10 cellular contexts compared by ENCODE assay signal in the genomic region with DNA sequence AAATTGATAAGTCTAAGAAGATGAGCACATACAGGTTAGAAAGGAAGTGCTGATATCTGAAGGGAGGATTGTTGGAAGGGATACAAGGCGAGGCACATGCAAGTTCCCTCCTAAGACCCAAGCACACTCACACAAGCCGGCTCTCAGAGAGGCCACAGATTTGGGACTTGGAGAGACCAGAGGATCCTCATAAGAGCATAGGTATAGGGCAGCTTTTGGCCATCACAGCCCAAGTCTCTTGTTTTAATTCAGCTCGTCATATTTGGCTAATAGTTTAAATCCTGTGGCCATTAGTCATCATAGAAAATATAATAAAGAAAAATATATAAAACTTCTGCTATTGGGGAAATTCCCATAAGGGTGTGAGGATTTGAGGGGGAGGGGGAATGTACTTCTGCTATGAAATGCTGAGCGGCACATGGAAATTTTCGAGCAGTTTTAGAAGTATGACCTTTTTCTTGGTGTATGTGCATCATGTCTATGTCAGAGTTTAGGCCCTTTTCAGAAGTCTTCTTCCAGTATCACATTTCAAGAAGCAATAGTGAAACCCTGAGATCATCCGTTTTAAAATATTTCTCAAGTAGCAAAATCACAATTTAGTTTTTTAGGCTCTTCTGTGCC.
DNase-seq lines count a peak whose midpoint lies in the region; ATAC-seq, FAIRE-seq and TF ChIP-seq lines count a peak whose summit lies in the region.
"Had no signal": no experiment of that assay in that cellular context is flagged by ENCODE, and none has a peak within 500 bp of the region (broad histone marks: within the 10 kb centered on the region; RNA-seq: fewer than 3 reads in every experiment).

No MANE protein-coding gene starts in this region.

- CTCF ChIA-PET in SK-N-SH (lab: Yijun Ruan, JAX), result interaction anchor here (1.2 kb wide), 1 partner anchor 21 kb away, joined by 3 read pairs; no protein-coding TSS in a partner anchor
- CTCF ChIA-PET in naive thymus-derived CD4-positive, alpha-beta T cell (lab: Charles Lee), result no interaction called here

- H3K4me1 ChIP-seq in SK-N-SH (ENCODE audit: control insufficient read depth in 1 of 2, insufficient read depth in 2 of 2, low read depth in 1 of 2, low read length in 1 of 2), result no peaks in the 10 kb centered on the region
- peaks cover 27 to 44% of the 10 kb centered on the region in 2 donors for H3K4me1 ChIP-seq in naive thymus-derived CD4-positive, alpha-beta T cell (ENCODE audit: control insufficient read depth in 2 of 2, insufficient read depth in 2 of 2, low read length in 2 of 2)
- H3K4me1 ChIP-seq: tibial nerve had no signal

- H3K4me2 ChIP-seq in SK-N-SH, result no peak overlapping the region

- POLR2A ChIA-PET in SK-N-SH (lab: Yijun Ruan, JAX), result no interaction called here
- POLR2A ChIA-PET in naive thymus-derived CD4-positive, alpha-beta T cell (lab: Charles Lee), result interaction anchor here (0.6 to 2.3 kb wide), 9 partner anchors 10 to 409 kb away, joined by 3 to 11 read pairs (median 4); a partner anchor contains a TSS

- no peak overlapping the region for H3K4me3 ChIP-seq in SK-N-SH (ENCODE audit: low read depth in 2 of 2, low read length in 1 of 2)
- no peak overlapping the region for H3K4me3 ChIP-seq in naive thymus-derived CD4-positive, alpha-beta T cell (ENCODE audit: low read length)
- H3K4me3 ChIP-seq: tibial nerve had no signal

- DNase-seq in SK-N-SH (no peak), AG08395 (ENCODE audit: low spot score) (no peak), NCI-H2029 (lab: John Stamatoyannopoulos, UW) (no peak), HTR-8/SVneo (ENCODE audit: insufficient read length, low spot score) (no peak)
- DNase-seq in naive thymus-derived CD4-positive, alpha-beta T cell, result peak in 1 of 9 donors; percentile 42

- H3K4me1 Mint-ChIP-seq in naive thymus-derived CD4-positive, alpha-beta T cell, result peaks cover 30 to 86% (median 76%) of the 10 kb centered on the region in 7 donors

- H4K20me1 ChIP-seq in SK-N-SH (ENCODE audit: insufficient read depth), result no peaks in the 10 kb centered on the region

- intact Hi-C loops in naive thymus-derived CD4-positive, alpha-beta T cell (cut with micrococcal nuclease), result loop anchor here (1.0 to 5.0 kb wide), 6 partner anchors 13 to 268 kb away; a partner anchor contains a TSS

- no peak for FAIRE-seq in HTR-8/SVneo (lab: Jason Lieb, UNC)

- H3K9me3 Mint-ChIP-seq in naive thymus-derived CD4-positive, alpha-beta T cell, result peaks cover 0 to 4% (median 0%) of the 10 kb centered on the region in 11 donors

- H3K27me3 ChIP-seq in SK-N-SH (ENCODE audit: insufficient read depth), result no peaks in the 10 kb centered on the region
- no peaks in the 10 kb centered on the region for H3K27me3 ChIP-seq in naive thymus-derived CD4-positive, alpha-beta T cell (ENCODE audit: control insufficient read depth in 2 of 2, insufficient read depth in 2 of 2, low read length in 2 of 2)
- H3K27me3 ChIP-seq: tibial nerve had no signal

- peaks cover 48 to 71% of the 10 kb centered on the region in 2 experiments for H3K36me3 ChIP-seq in SK-N-SH (replicated peaks in 1 of 2; ENCODE audit: control insufficient read depth in 1 of 2, insufficient read depth in 2 of 2, low read length in 1 of 2)
- H3K36me3 ChIP-seq in KOPT-K1 (ENCODE audit: insufficient read depth, low read length), result peaks cover 55% of the 10 kb centered on the region
- H3K36me3 ChIP-seq in naive thymus-derived CD4-positive, alpha-beta T cell (ENCODE audit: control insufficient read depth in 2 of 3, insufficient read depth in 3 of 3, low read length in 3 of 3), result peaks cover 14 to 63% (median 15%) of the 10 kb centered on the region in 3 experiments

- H3K4me3 Mint-ChIP-seq in naive thymus-derived CD4-positive, alpha-beta T cell, result peak overlapping the region; percentile 27 to 86 (median 55)

- peak; percentile 56; the same call in 2 of the 3 replicates for ATAC-seq in SK-N-SH treated with all-trans-retinoic acid at 6 μM for 48 hours
- ATAC-seq in GM21717 (IDR thresholded peaks at IDR 0.05; ENCODE audit: unreplicated experiment), result peak; percentile 57
- ATAC-seq in naive thymus-derived CD4-positive, alpha-beta T cell, result no peak

- H3K79me2 ChIP-seq in SK-N-SH (ENCODE audit: insufficient read depth), result no peaks in the 10 kb centered on the region

- H3K9me2 ChIP-seq in SK-N-SH, result no peaks in the 10 kb centered on the region

- TF ChIP-seq CTCF in SK-N-SH (IDR thresholded peaks at IDR 0.05), result no peak

- H3K27me3 Mint-ChIP-seq in naive thymus-derived CD4-positive, alpha-beta T cell, result no peaks in the 10 kb centered on the region

- H3K27ac ChIP-seq in SK-N-SH (ENCODE audit: low read depth in 2 of 2, low read length in 1 of 2) (no peak overlapping the region; a peak in 1 of 4 replicates), KOPT-K1 (ENCODE audit: low read depth, low read length, poor library complexity, severe bottlenecking) (peak overlapping the region; percentile 58)
- peak overlapping the region; percentile 51 for H3K27ac ChIP-seq in naive thymus-derived CD4-positive, alpha-beta T cell (ENCODE audit: low read depth, low read length)
- H3K27ac ChIP-seq: 22Rv1, tibial nerve had no signal

- H3F3A ChIP-seq in SK-N-SH (replicated peaks; ENCODE audit: insufficient read depth), result no peaks in the 10 kb centered on the region

- 78% methylated on average over 6 of the region's 6 CpGs for WGBS in SK-N-SH (ENCODE audit: low lambda C conversion rate)

- no peak for TF ChIP-seq RAD21 in SK-N-SH (IDR thresholded peaks at IDR 0.05; ENCODE audit: low read length)

- H2AFZ ChIP-seq in SK-N-SH (ENCODE audit: low read depth), result no peak overlapping the region

- no peak for TF ChIP-seq EP300 in SK-N-SH (IDR thresholded peaks at IDR 0.05; ENCODE audit: borderline replicate concordance in 1 of 2, low read depth in 1 of 2, low read length in 1 of 2)

- no peak overlapping the region for H3K9ac ChIP-seq in SK-N-SH

- H3K27ac Mint-ChIP-seq in naive thymus-derived CD4-positive, alpha-beta T cell, result peak overlapping the region; percentile 68 to 94 (median 86)

- peaks cover 22 to 81% (median 69%) of the 10 kb centered on the region in 5 donors for H3K36me3 Mint-ChIP-seq in naive thymus-derived CD4-positive, alpha-beta T cell

- H3K9me3 ChIP-seq in SK-N-SH, result no peaks in the 10 kb centered on the region
- H3K9me3 ChIP-seq in KOPT-K1 (ENCODE audit: insufficient read depth, low read length, poor library complexity, severe bottlenecking), result no peaks in the 10 kb centered on the region
- no peaks in the 10 kb centered on the region for H3K9me3 ChIP-seq in naive thymus-derived CD4-positive, alpha-beta T cell (ENCODE audit: control insufficient read depth in 2 of 3, low read length in 3 of 3)
- H3K9me3 ChIP-seq: tibial nerve had no signal

TF ChIP-seq in SK-N-SH treated with all-trans-retinoic acid at 6 μM for 48 hours, 23 proteins besides CTCF, POLR2A, EP300 and RAD21 (continues in another document):
- TF ChIP-seq RARB (CRISPR knock-in tag; IDR thresholded peaks at IDR 0.05) (no peak), ZFP3 (CRISPR knock-in tag; IDR thresholded peaks at IDR 0.05) (no peak), SNAI2 (CRISPR knock-in tag; IDR thresholded peaks at IDR 0.05) (no peak), TCF4 (CRISPR knock-in tag; IDR thresholded peaks at IDR 0.05; ENCODE audit: borderline replicate concordance) (no peak), ZNF565 (CRISPR knock-in tag; conservative IDR thresholded peaks at IDR 0.05; ENCODE audit: low read depth) (no peak), GLIS3 (CRISPR knock-in tag; IDR thresholded peaks at IDR 0.05) (no peak), ISL1 (CRISPR knock-in tag; IDR thresholded peaks at IDR 0.05) (no peak), TOX (CRISPR knock-in tag; IDR thresholded peaks at IDR 0.05; ENCODE audit: borderline replicate concordance) (no peak), BACH2 (CRISPR knock-in tag; IDR thresholded peaks at IDR 0.05; ENCODE audit: borderline replicate concordance) (no peak)
- TF ChIP-seq, protein P1, sequence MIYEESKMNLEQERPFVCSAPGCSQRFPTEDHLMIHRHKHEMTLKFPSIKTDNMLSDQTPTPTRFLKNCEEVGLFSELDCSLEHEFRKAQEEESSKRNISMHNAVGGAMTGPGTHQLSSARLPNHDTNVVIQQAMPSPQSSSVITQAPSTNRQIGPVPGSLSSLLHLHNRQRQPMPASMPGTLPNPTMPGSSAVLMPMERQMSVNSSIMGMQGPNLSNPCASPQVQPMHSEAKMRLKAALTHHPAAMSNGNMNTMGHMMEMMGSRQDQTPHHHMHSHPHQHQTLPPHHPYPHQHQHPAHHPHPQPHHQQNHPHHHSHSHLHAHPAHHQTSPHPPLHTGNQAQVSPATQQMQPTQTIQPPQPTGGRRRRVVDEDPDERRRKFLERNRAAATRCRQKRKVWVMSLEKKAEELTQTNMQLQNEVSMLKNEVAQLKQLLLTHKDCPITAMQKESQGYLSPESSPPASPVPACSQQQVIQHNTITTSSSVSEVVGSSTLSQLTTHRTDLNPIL (CRISPR knock-in tag; IDR thresholded peaks at IDR 0.05; ENCODE audit: low read depth), result no peak

TF ChIP-seq in SK-N-SH, 30 proteins besides CTCF, POLR2A, EP300 and RAD21 (continues in another document):
- TF ChIP-seq RCOR1 (IDR thresholded peaks at IDR 0.05; ENCODE audit: low read length), result no peak
- TF ChIP-seq NRF1 (IDR thresholded peaks at IDR 0.05; ENCODE audit: low read depth, low read length), result no peak
- no peak for TF ChIP-seq RXRA (IDR thresholded peaks at IDR 0.05; ENCODE audit: borderline replicate concordance, low read depth)
- no peak for TF ChIP-seq ELF1 (IDR thresholded peaks at IDR 0.05)
- TF ChIP-seq EZH2phosphoT487 (IDR thresholded peaks at IDR 0.05; ENCODE audit: borderline replicate concordance, low read depth), result no peak
- TF ChIP-seq FOSL2 (IDR thresholded peaks at IDR 0.05; ENCODE audit: borderline replicate concordance, low read depth), result no peak
- TF ChIP-seq, protein P2, sequence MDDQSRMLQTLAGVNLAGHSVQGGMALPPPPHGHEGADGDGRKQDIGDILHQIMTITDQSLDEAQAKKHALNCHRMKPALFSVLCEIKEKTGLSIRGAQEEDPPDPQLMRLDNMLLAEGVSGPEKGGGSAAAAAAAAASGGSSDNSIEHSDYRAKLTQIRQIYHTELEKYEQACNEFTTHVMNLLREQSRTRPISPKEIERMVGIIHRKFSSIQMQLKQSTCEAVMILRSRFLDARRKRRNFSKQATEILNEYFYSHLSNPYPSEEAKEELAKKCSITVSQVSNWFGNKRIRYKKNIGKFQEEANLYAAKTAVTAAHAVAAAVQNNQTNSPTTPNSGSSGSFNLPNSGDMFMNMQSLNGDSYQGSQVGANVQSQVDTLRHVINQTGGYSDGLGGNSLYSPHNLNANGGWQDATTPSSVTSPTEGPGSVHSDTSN (IDR thresholded peaks at IDR 0.05), result no peak
- no peak for TF ChIP-seq TCF12 (IDR thresholded peaks at IDR 0.05)
- no peak for TF ChIP-seq GATA2 (CRISPR knock-in tag; IDR thresholded peaks at IDR 0.05)
- TF ChIP-seq TEAD4 (IDR thresholded peaks at IDR 0.05; ENCODE audit: borderline replicate concordance, insufficient read depth), result no peak
- TF ChIP-seq GABPA (IDR thresholded peaks at IDR 0.05; ENCODE audit: low read depth), result no peak

Comparison
In these comparisons a context has a peak if more than half of its experiments do, and no peak if none do; other contexts are left out.
1. H3K27ac ChIP-seq: peak in KOPT-K1 (single experiment) and naive thymus-derived CD4-positive, alpha-beta T cell (single experiment); none in SK-N-SH (0 of 2).